20 cellular contexts compared by ENCODE assay signal in genomic region chr5:135723451-135723850, GRCh38.
A peak's percentile ranks its signal among the peaks of the same experiment; 100 is the strongest.
DNase-seq lines count a peak whose midpoint lies in the region; ATAC-seq and TF ChIP-seq lines count a peak whose summit lies in the region.
"Had no signal": no experiment of that assay in that cellular context is flagged by ENCODE, and none has a peak within 500 bp of the region (broad histone marks: within the 10 kb centered on the region; RNA-seq: fewer than 3 reads in every experiment).

No MANE protein-coding gene starts in this region.

- H3K9me3 ChIP-seq in mesenchymal stem cell (ENCODE audit: control insufficient read depth, low read length) (no peaks in the 10 kb centered on the region), smooth muscle cell (replicated peaks; ENCODE audit: low read depth) (no peaks in the 10 kb centered on the region)

- H4K20me1 ChIP-seq in smooth muscle cell (ENCODE audit: low read depth) = no peaks in the 10 kb centered on the region

- DNase-seq in Jurkat, Clone E6-1 (ENCODE audit: low read depth, low spot score) = peak; percentile 51
- DNase-seq in NCI-H226 = peak; percentile 10
- peak; percentile 59 for DNase-seq in mesenchymal stem cell
- DNase-seq in smooth muscle cell (lab: John Stamatoyannopoulos, UW; ENCODE audit: unreplicated experiment) = no peak
- no peak for DNase-seq in stimulated activated effector memory CD8-positive, alpha-beta T cell treated with anti-CD3 and anti-CD28 coated beads, Interleukin-12 subunit alpha, Interleukin-12 subunit beta, amount 100 ng/mL, for 72 hours (ENCODE audit: low spot score in 2 of 2)
- DNase-seq in mesenteric fat pad (ENCODE audit: low spot score) = no peak
- DNase-seq: C1 segment of cervical spinal cord; CD4-positive, CD25-positive, alpha-beta regulatory T cell; CD8-positive, alpha-beta memory T cell; COR-L47; DMS 273 treated with DMSO at 0.1 percent for 48 hours; DMS53; DND-41; EL; HCEC 1CT had no signal

- H3K79me2 ChIP-seq in smooth muscle cell (ENCODE audit: low read depth) = no peaks in the 10 kb centered on the region

- H3K4ac ChIP-seq in mesenchymal stem cell (ENCODE audit: low read depth in 1 of 2, low read length in 2 of 2) = no peak overlapping the region

- no peak overlapping the region for H2AK5ac ChIP-seq in mesenchymal stem cell (ENCODE audit: low read length, severe bottlenecking)

- H3K27ac ChIP-seq in mesenchymal stem cell (ENCODE audit: low read length, poor library complexity, severe bottlenecking) (no peak overlapping the region), smooth muscle cell (ENCODE audit: low read depth) (peak overlapping the region; percentile 59)
- H3K27ac ChIP-seq: HL-60 had no signal

- no peak overlapping the region for H3K27ac Mint-ChIP-seq in stimulated activated effector memory CD8-positive, alpha-beta T cell treated with anti-CD3 and anti-CD28 coated beads, Interleukin-12 subunit alpha, Interleukin-12 subunit beta, amount 100 ng/mL, for 72 hours
- H3K27ac Mint-ChIP-seq: B cell; CD4-positive, CD25-positive, alpha-beta regulatory T cell; CD8-positive, alpha-beta memory T cell; GM23338 had no signal

- no peaks in the 10 kb centered on the region for H3K4me1 Mint-ChIP-seq in stimulated activated effector memory CD8-positive, alpha-beta T cell treated with anti-CD3 and anti-CD28 coated beads, Interleukin-12 subunit alpha, Interleukin-12 subunit beta, amount 100 ng/mL, for 72 hours
- H3K4me1 Mint-ChIP-seq: B cell; CD4-positive, CD25-positive, alpha-beta regulatory T cell; CD8-positive, alpha-beta memory T cell had no signal

- H4K91ac ChIP-seq in mesenchymal stem cell (ENCODE audit: low read length) = no peak overlapping the region

- ATAC-seq in GM21619 (IDR thresholded peaks at IDR 0.05; ENCODE audit: unreplicated experiment) = no peak
- no peak for ATAC-seq in stimulated activated effector memory CD8-positive, alpha-beta T cell treated with anti-CD3 and anti-CD28 coated beads, Interleukin-12 subunit alpha, Interleukin-12 subunit beta, amount 100 ng/mL, for 72 hours
- ATAC-seq: GM12878 had no signal

- no peak overlapping the region for H2BK15ac ChIP-seq in mesenchymal stem cell (ENCODE audit: low read depth, poor library complexity, severe bottlenecking)

- H3K23ac ChIP-seq in mesenchymal stem cell (ENCODE audit: low read length in 2 of 2) = no peak overlapping the region

- H2AFZ ChIP-seq in mesenchymal stem cell (ENCODE audit: low read depth, low read length) (no peak overlapping the region), smooth muscle cell (ENCODE audit: low read depth) (no peak overlapping the region)

- H2BK120ac ChIP-seq in mesenchymal stem cell (ENCODE audit: low read depth, low read length) = no peak overlapping the region

- H3K27me3 ChIP-seq in mesenchymal stem cell (ENCODE audit: control insufficient read depth in 1 of 2, insufficient read depth in 1 of 2, low read length in 2 of 2) (peaks cover 0 to 31% of the 10 kb centered on the region in 2 experiments), smooth muscle cell (ENCODE audit: low read depth) (no peaks in the 10 kb centered on the region)

- peaks cover 20% of the 10 kb centered on the region for H3F3A ChIP-seq in smooth muscle cell (ENCODE audit: low read depth)

- TF ChIP-seq CTCF in smooth muscle cell (IDR thresholded peaks at IDR 0.05; ENCODE audit: borderline replicate concordance, insufficient read depth, poor library complexity, severe bottlenecking) = no peak

- no peaks in the 10 kb centered on the region for H3K9me3 Mint-ChIP-seq in stimulated activated effector memory CD8-positive, alpha-beta T cell treated with anti-CD3 and anti-CD28 coated beads, Interleukin-12 subunit alpha, Interleukin-12 subunit beta, amount 100 ng/mL, for 72 hours
- H3K9me3 Mint-ChIP-seq: CD8-positive, alpha-beta memory T cell; GM23338 had no signal

- 32% methylated on average over 2 of the region's 2 CpGs for WGBS in mesenchymal stem cell
- 8% methylated on average over 2 of the region's 2 CpGs for WGBS in smooth muscle cell (ENCODE audit: low lambda C conversion rate)

- H3K36me3 ChIP-seq in mesenchymal stem cell (ENCODE audit: control insufficient read depth in 1 of 2, insufficient read depth in 2 of 2, low read depth in 1 of 2, low read length in 2 of 2) = no peaks in the 10 kb centered on the region
- H3K36me3 ChIP-seq in smooth muscle cell (ENCODE audit: low read depth) = no peaks in the 10 kb centered on the region

- H3K4me3 ChIP-seq in Jurkat, Clone E6-1 (ENCODE audit: low read length) = no peak overlapping the region
- H3K4me3 ChIP-seq in mesenchymal stem cell (ENCODE audit: insufficient read depth in 1 of 2, low read depth in 1 of 2, low read length in 2 of 2) (no peak overlapping the region), smooth muscle cell (no peak overlapping the region)
- H3K4me3 ChIP-seq: GM12878, GM23338 had no signal

- no peak overlapping the region for H2BK5ac ChIP-seq in mesenchymal stem cell (ENCODE audit: low read depth, low read length, poor library complexity, severe bottlenecking)

- H3K9ac ChIP-seq in mesenchymal stem cell (ENCODE audit: low read length) (no peak overlapping the region), smooth muscle cell (ENCODE audit: low read depth) (no peak overlapping the region)

- H4K8ac ChIP-seq in mesenchymal stem cell (ENCODE audit: low read length) = no peak overlapping the region

- H2BK12ac ChIP-seq in mesenchymal stem cell (ENCODE audit: low read length in 2 of 2) = no peak overlapping the region

- H3K36me3 Mint-ChIP-seq in stimulated activated effector memory CD8-positive, alpha-beta T cell treated with anti-CD3 and anti-CD28 coated beads, Interleukin-12 subunit alpha, Interleukin-12 subunit beta, amount 100 ng/mL, for 72 hours = peaks cover 6% of the 10 kb centered on the region
- H3K36me3 Mint-ChIP-seq: CD4-positive, CD25-positive, alpha-beta regulatory T cell; CD8-positive, alpha-beta memory T cell had no signal

- no peak overlapping the region for H3K18ac ChIP-seq in mesenchymal stem cell (ENCODE audit: low read depth in 1 of 2, low read length in 2 of 2)

- H3K79me1 ChIP-seq in mesenchymal stem cell (replicated peaks; ENCODE audit: low read length, poor library complexity, severe bottlenecking) = no peaks in the 10 kb centered on the region

- H3K4me1 ChIP-seq in mesenchymal stem cell (ENCODE audit: control insufficient read depth, insufficient read depth, low read depth, low read length) (no peaks in the 10 kb centered on the region), smooth muscle cell (ENCODE audit: low read depth) (peaks cover 21% of the 10 kb centered on the region)

- H3K14ac ChIP-seq in mesenchymal stem cell (ENCODE audit: low read length in 2 of 2) = no peak overlapping the region

- H3K4me2 ChIP-seq in mesenchymal stem cell (ENCODE audit: low read length, poor library complexity, severe bottlenecking) = no peak overlapping the region
- peak overlapping the region; percentile 61 for H3K4me2 ChIP-seq in smooth muscle cell
- H3K4me2 ChIP-seq: GM23338 had no signal

- no peak overlapping the region for H3K4me3 Mint-ChIP-seq in stimulated activated effector memory CD8-positive, alpha-beta T cell treated with anti-CD3 and anti-CD28 coated beads, Interleukin-12 subunit alpha, Interleukin-12 subunit beta, amount 100 ng/mL, for 72 hours
- H3K4me3 Mint-ChIP-seq: B cell; CD4-positive, CD25-positive, alpha-beta regulatory T cell; CD8-positive, alpha-beta memory T cell; GM23338 had no signal

Comparison
In these comparisons a context has a peak if more than half of its experiments do, and no peak if none do; other contexts are left out.
1. DNase-seq: peak in Jurkat, Clone E6-1 (single experiment), NCI-H226 (single experiment) and mesenchymal stem cell (single experiment); none in smooth muscle cell (single experiment), stimulated activated effector memory CD8-positive, alpha-beta T cell treated with anti-CD3 and anti-CD28 coated beads, Interleukin-12 subunit alpha, Interleukin-12 subunit beta, amount 100 ng/mL, for 72 hours (0 of 2) and mesenteric fat pad (single experiment).